ENCODE assay signal across 1 cellular context in genomic region chr17:41484920-41485904, GRCh38.
TF ChIP-seq lines count a peak whose summit lies in the region.

No MANE protein-coding gene starts in this region.

TF ChIP-seq in WTC11, 78 proteins besides CTCF, POLR2A, EP300 and RAD21 (continued from another document):
- TF ChIP-seq, protein P1, sequence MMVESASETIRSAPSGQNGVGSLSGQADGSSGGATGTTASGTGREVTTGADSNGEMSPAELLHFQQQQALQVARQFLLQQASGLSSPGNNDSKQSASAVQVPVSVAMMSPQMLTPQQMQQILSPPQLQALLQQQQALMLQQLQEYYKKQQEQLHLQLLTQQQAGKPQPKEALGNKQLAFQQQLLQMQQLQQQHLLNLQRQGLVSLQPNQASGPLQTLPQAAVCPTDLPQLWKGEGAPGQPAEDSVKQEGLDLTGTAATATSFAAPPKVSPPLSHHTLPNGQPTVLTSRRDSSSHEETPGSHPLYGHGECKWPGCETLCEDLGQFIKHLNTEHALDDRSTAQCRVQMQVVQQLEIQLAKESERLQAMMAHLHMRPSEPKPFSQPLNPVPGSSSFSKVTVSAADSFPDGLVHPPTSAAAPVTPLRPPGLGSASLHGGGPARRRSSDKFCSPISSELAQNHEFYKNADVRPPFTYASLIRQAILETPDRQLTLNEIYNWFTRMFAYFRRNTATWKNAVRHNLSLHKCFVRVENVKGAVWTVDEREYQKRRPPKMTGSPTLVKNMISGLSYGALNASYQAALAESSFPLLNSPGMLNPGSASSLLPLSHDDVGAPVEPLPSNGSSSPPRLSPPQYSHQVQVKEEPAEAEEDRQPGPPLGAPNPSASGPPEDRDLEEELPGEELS (CRISPR knock-in tag; IDR thresholded peaks at IDR 0.05): no peak
- TF ChIP-seq PRRX2 (CRISPR knock-in tag; IDR thresholded peaks at IDR 0.05): no peak
- TF ChIP-seq, protein P2, sequence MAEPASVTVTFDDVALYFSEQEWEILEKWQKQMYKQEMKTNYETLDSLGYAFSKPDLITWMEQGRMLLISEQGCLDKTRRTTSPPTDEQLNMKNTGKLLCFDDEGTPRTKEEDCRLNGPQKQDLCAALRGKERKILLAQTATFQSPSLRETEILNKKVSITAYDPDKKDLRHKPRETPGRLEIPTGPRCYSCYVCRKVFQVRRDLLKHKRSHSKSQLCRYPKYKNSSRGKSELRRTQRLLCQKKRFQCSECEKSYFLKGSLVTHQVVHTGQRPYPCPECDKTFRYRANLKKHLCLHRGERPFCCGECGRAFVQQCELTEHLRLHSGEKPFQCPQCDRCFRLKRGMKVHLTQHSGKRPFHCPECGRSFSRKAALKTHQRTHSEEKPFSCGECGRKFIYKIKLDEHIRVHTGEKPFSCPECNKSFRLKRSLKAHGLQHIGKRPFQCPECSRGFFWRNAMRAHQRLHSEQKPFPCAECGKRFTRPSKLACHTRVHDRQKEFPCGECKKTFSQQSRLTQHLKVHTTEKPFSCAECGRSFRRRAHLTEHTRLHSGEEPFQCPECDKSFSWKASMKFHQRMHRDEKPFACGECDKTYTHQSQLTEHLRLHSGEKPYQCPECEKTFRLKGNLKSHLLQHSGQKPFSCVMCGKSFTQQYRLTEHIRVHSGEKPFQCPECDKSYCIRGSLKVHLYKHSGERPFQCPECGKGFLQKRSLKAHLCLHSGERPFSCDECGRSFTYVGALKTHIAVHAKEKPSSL (CRISPR knock-in tag; conservative IDR thresholded peaks at IDR 0.05): no peak
- no peak for TF ChIP-seq NFE2L1 (CRISPR knock-in tag; IDR thresholded peaks at IDR 0.05)
- TF ChIP-seq NR3C1 (CRISPR knock-in tag; conservative IDR thresholded peaks at IDR 0.05; ENCODE audit: low read depth): no peak
